ENCODE assay signal across 1 cellular context in the genomic region with DNA sequence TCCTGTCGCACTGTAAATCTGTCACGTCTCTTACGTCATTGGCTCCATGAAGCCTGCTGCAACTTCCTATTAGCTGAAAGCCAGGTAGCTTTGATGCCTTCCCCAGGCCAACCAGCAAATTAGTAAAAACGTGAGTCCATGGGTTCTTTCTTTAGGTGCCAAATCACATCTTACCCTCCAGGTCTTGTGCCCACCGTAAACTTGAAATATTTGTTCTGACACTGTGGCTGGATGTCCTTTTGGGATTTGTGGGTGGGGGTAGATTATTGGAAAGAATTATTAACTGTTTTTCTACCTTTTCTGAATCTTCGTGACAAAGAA.
TF ChIP-seq lines count a peak whose summit lies in the region.

No MANE protein-coding gene starts in this region.

TF ChIP-seq in GM12878, 131 proteins besides CTCF, POLR2A, EP300 and RAD21 (continued from another document):
- TF ChIP-seq, protein P1, sequence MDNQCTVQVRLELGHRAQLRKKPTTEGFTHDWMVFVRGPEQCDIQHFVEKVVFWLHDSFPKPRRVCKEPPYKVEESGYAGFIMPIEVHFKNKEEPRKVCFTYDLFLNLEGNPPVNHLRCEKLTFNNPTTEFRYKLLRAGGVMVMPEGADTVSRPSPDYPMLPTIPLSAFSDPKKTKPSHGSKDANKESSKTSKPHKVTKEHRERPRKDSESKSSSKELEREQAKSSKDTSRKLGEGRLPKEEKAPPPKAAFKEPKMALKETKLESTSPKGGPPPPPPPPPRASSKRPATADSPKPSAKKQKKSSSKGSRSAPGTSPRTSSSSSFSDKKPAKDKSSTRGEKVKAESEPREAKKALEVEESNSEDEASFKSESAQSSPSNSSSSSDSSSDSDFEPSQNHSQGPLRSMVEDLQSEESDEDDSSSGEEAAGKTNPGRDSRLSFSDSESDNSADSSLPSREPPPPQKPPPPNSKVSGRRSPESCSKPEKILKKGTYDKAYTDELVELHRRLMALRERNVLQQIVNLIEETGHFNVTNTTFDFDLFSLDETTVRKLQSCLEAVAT (IDR thresholded peaks at IDR 0.05): peak; percentile 93
- TF ChIP-seq SMARCA5 (IDR thresholded peaks at IDR 0.05) (no peak), RAD51 (IDR thresholded peaks at IDR 0.05) (0 out of 2 replicates have a peak, but pooled peaks have one; percentile 14), RCOR1 (conservative IDR thresholded peaks at IDR 0.05; ENCODE audit: low read depth, low read length) (0 out of 2 replicates have a peak, but pooled peaks have one; percentile 5), NFXL1 (IDR thresholded peaks at IDR 0.05; ENCODE audit: borderline replicate concordance) (no peak)
- TF ChIP-seq, protein P2, sequence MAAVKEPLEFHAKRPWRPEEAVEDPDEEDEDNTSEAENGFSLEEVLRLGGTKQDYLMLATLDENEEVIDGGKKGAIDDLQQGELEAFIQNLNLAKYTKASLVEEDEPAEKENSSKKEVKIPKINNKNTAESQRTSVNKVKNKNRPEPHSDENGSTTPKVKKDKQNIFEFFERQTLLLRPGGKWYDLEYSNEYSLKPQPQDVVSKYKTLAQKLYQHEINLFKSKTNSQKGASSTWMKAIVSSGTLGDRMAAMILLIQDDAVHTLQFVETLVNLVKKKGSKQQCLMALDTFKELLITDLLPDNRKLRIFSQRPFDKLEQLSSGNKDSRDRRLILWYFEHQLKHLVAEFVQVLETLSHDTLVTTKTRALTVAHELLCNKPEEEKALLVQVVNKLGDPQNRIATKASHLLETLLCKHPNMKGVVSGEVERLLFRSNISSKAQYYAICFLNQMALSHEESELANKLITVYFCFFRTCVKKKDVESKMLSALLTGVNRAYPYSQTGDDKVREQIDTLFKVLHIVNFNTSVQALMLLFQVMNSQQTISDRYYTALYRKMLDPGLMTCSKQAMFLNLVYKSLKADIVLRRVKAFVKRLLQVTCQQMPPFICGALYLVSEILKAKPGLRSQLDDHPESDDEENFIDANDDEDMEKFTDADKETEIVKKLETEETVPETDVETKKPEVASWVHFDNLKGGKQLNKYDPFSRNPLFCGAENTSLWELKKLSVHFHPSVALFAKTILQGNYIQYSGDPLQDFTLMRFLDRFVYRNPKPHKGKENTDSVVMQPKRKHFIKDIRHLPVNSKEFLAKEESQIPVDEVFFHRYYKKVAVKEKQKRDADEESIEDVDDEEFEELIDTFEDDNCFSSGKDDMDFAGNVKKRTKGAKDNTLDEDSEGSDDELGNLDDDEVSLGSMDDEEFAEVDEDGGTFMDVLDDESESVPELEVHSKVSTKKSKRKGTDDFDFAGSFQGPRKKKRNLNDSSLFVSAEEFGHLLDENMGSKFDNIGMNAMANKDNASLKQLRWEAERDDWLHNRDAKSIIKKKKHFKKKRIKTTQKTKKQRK (IDR thresholded peaks at IDR 0.05; ENCODE audit: low read depth, low read length): no peak
